In genomic region chr14:66476964-66477363, GRCh38 we compare ENCODE assay signal across 18 cellular contexts. TPM values are rescaled to one million over a fixed set of nuclear protein-coding genes. Genes with fewer than 3 reads are reported as not detected.
DNase-seq lines count a peak whose midpoint lies in the region; ATAC-seq, FAIRE-seq and TF ChIP-seq lines count a peak whose summit lies in the region.
"Had no signal": no experiment of that assay in that cellular context is flagged by ENCODE, and none has a peak within 500 bp of the region (broad histone marks: within the 10 kb centered on the region; RNA-seq: fewer than 3 reads in every experiment).

No MANE protein-coding gene starts in this region.

- no peak overlapping the region for H3K9ac ChIP-seq in endothelial cell of umbilical vein (replicated peaks; ENCODE audit: extremely low read depth, insufficient read depth, low read length)

- H3K4me1 ChIP-seq in endothelial cell of umbilical vein (ENCODE audit: control insufficient read depth, extremely low read depth, insufficient read depth, low read length): no peaks in the 10 kb centered on the region
- no peaks in the 10 kb centered on the region for H3K4me1 ChIP-seq in GM23338 (ENCODE audit: insufficient read depth)
- H3K4me1 ChIP-seq: right lobe of liver, testis had no signal

- H3K79me2 ChIP-seq in endothelial cell of umbilical vein (ENCODE audit: control insufficient read depth, insufficient read depth, low read length) (no peaks in the 10 kb centered on the region), GM23338 (replicated peaks; ENCODE audit: insufficient read depth) (no peaks in the 10 kb centered on the region)

- POLR2A ChIA-PET in RWPE1 (lab: Yijun Ruan, JAX; ENCODE audit: low non-redundant PET) (no interaction called here), endothelial cell of umbilical vein (lab: Charles Lee) (no interaction called here)

- TF ChIP-seq CTCF in RWPE1 (conservative IDR thresholded peaks at IDR 0.05; ENCODE audit: low read depth) (no peak), endothelial cell of umbilical vein (IDR thresholded peaks at IDR 0.05; ENCODE audit: extremely low read depth in 1 of 2, insufficient read depth in 1 of 2, low read depth in 1 of 2, low read length in 2 of 2) (no peak), GM23338 (conservative IDR thresholded peaks at IDR 0.05; ENCODE audit: low read depth in 2 of 2) (no peak)

- H3K4me3 Mint-ChIP-seq in GM23338: no peak overlapping the region
- H3K4me3 Mint-ChIP-seq: activated T-cell treated with anti-CD3 and anti-CD28 coated beads, Interleukin-2, amount 50 U/mL, for 72 hours; naive B cell had no signal

- H3K9me1 ChIP-seq in endothelial cell of umbilical vein (replicated peaks; ENCODE audit: control insufficient read depth, extremely low read depth, insufficient read depth, low read length): no peaks in the 10 kb centered on the region

- dilution Hi-C loops in endothelial cell of umbilical vein (cut with MboI; ENCODE audit: extremely low pct_ligation_motif_present, low sequenced_read_pairs): no loop called here

- H3K27me3 Mint-ChIP-seq in GM23338 (ENCODE audit: insufficient read depth, low read depth, poor library complexity): peaks cover 3% of the 10 kb centered on the region
- H3K27me3 Mint-ChIP-seq: naive B cell had no signal

- peaks cover 21% of the 10 kb centered on the region for H3K9me3 Mint-ChIP-seq in GM23338

- no peaks in the 10 kb centered on the region for H3K9me3 ChIP-seq in endothelial cell of umbilical vein (replicated peaks; ENCODE audit: control insufficient read depth, insufficient read depth, low read length)
- H3K9me3 ChIP-seq: right lobe of liver, testis had no signal

- CTCF ChIA-PET in RWPE1 (lab: Yijun Ruan, JAX) (interaction anchor here (0.6 kb wide), 1 partner anchor 392 kb away, joined by 3 read pairs; no protein-coding TSS in a partner anchor), endothelial cell of umbilical vein (lab: Charles Lee) (interaction anchor here (1.0 to 2.1 kb wide), 5 partner anchors 9 to 22 kb away, joined by 3 to 7 read pairs (median 4); partner anchors contain the start of gene CCDC196)

- H3K36me3 ChIP-seq in endothelial cell of umbilical vein (ENCODE audit: control insufficient read depth in 2 of 2, extremely low read depth in 1 of 2, insufficient read depth in 2 of 2, low read length in 2 of 2) (no peaks in the 10 kb centered on the region), GM23338 (ENCODE audit: insufficient read depth) (no peaks in the 10 kb centered on the region; the same call in 1 of the 2 replicates)
- H3K36me3 ChIP-seq: right lobe of liver had no signal

- no peak overlapping the region for H3K27ac ChIP-seq in RWPE1
- H3K27ac ChIP-seq in endothelial cell of umbilical vein (ENCODE audit: insufficient read depth, low read depth, low read length): no peak overlapping the region
- H3K27ac ChIP-seq in GM23338 (ENCODE audit: low read depth): no peak overlapping the region
- H3K27ac ChIP-seq: right lobe of liver, testis had no signal

- intact Hi-C loops in endothelial cell of umbilical vein (cut with micrococcal nuclease): no loop called here

- BruUV-seq in endothelial cell of umbilical vein (replicated peaks; lab: Mats Ljungman, UMichigan): no TSS peak

- peak; percentile 12 for DNase-seq in HS-27A (ENCODE audit: low read depth)
- DNase-seq in RWPE1 (ENCODE audit: low spot score): peak; percentile 6
- peak; percentile 70 for DNase-seq in endothelial cell of umbilical vein (ENCODE audit: low read depth, low spot score)
- peak; percentile 20 for DNase-seq in skeletal muscle cell (ENCODE audit: low read depth)
- no peak for DNase-seq in GM23338 (ENCODE audit: low spot score)
- DNase-seq: activated CD4-positive, alpha-beta T cell treated with anti-CD3 and anti-CD28 coated beads for 1 hour; activated T-cell treated with anti-CD3 and anti-CD28 coated beads, Interleukin-2, amount 50 U/mL, for 72 hours; COR-L47; foreskin melanocyte; MM.1S; naive B cell; NCI-H526; right lobe of liver; testis had no signal

- H2AFZ ChIP-seq in endothelial cell of umbilical vein (ENCODE audit: low read depth, low read length) (no peak overlapping the region), GM23338 (no peak overlapping the region)

- no peak overlapping the region for H3K27ac Mint-ChIP-seq in GM23338
- H3K27ac Mint-ChIP-seq: activated T-cell treated with anti-CD3 and anti-CD28 coated beads, Interleukin-2, amount 50 U/mL, for 72 hours; naive B cell had no signal

- FAIRE-seq in endothelial cell of umbilical vein (lab: Jason Lieb, UNC): no peak

- no peak for ATAC-seq in GM23338
- ATAC-seq in GM18909 (IDR thresholded peaks at IDR 0.05; ENCODE audit: poor library complexity, unreplicated experiment): no peak
- no peak for ATAC-seq in GM21786 (IDR thresholded peaks at IDR 0.05; ENCODE audit: unreplicated experiment)
- ATAC-seq: activated T-cell treated with anti-CD3 and anti-CD28 coated beads, Interleukin-2, amount 50 U/mL, for 72 hours; right lobe of liver had no signal

- no peak overlapping the region for H3K4me2 ChIP-seq in endothelial cell of umbilical vein (ENCODE audit: insufficient read depth, low read length)
- no peak overlapping the region for H3K4me2 ChIP-seq in GM23338

- H3K27me3 ChIP-seq in endothelial cell of umbilical vein (ENCODE audit: control insufficient read depth in 2 of 2, insufficient read depth in 2 of 2, low read length in 2 of 2): no peaks in the 10 kb centered on the region
- no peaks in the 10 kb centered on the region for H3K27me3 ChIP-seq in GM23338 (ENCODE audit: insufficient read depth)
- H3K27me3 ChIP-seq: right lobe of liver, testis had no signal

- H3K4me3 ChIP-seq in endothelial cell of umbilical vein (replicated peaks in 1 of 3; ENCODE audit: insufficient read depth in 1 of 3, low read depth in 1 of 3, low read length in 3 of 3) (no peak overlapping the region), skeletal muscle cell (ENCODE audit: low read depth, low read length) (no peak overlapping the region), GM23338 (no peak overlapping the region)
- H3K4me3 ChIP-seq: right lobe of liver, testis had no signal

- no peaks in the 10 kb centered on the region for H3K4me1 Mint-ChIP-seq in GM23338
- H3K4me1 Mint-ChIP-seq: naive B cell had no signal

- peaks cover 6% of the 10 kb centered on the region; the same call in 1 of the 2 replicates for H3K9me2 ChIP-seq in GM23338 (ENCODE audit: insufficient read depth)

- H3K36me3 Mint-ChIP-seq in GM23338 (ENCODE audit: low read depth): peaks cover 11% of the 10 kb centered on the region

- H4K20me1 ChIP-seq in endothelial cell of umbilical vein (replicated peaks; ENCODE audit: control insufficient read depth, extremely low read depth, insufficient read depth, low read length) (no peaks in the 10 kb centered on the region), GM23338 (replicated peaks; ENCODE audit: insufficient read depth) (no peaks in the 10 kb centered on the region)

- H3F3A ChIP-seq in GM23338 (replicated peaks; ENCODE audit: low read depth): no peaks in the 10 kb centered on the region

- no peak for TF ChIP-seq POLR2A in endothelial cell of umbilical vein (IDR thresholded peaks at IDR 0.05; ENCODE audit: low read depth, low read length)

TF ChIP-seq in endothelial cell of umbilical vein, 7 proteins besides CTCF, POLR2A, EP300 and RAD21:
- no peak for TF ChIP-seq GATA2 (IDR thresholded peaks at IDR 0.05; ENCODE audit: insufficient read depth, insufficient read length, low read depth, low read length)
- TF ChIP-seq FOS (IDR thresholded peaks at IDR 0.05; ENCODE audit: borderline replicate concordance, insufficient read depth, low read length): no peak
- no peak for TF ChIP-seq JUN (IDR thresholded peaks at IDR 0.05; ENCODE audit: borderline replicate concordance, insufficient read depth, insufficient read length, low read depth)

RNA-seq across cellular contexts. Expression of gene CCDC196, which starts 9.2 kb away (rescaled TPM):
- total RNA-seq in endothelial cell of umbilical vein: not detected in 2 replicates
- polyA plus RNA-seq in endothelial cell of umbilical vein (not detected in 2 replicates), GM23338 (2016; fragmentation: Nextera tagmentation; extraction: Ambion mirVana) (0.27 TPM in 1 of 2 replicates, not detected in the other)
- polyA plus RNA-seq in endothelial cell of umbilical vein (2011; cell fraction: cytosol; rRNA removed): not detected in 2 replicates
- polyA plus RNA-seq in endothelial cell of umbilical vein (2011; cell fraction: nucleus; rRNA removed): not detected in 2 replicates
- polyA plus RNA-seq in endothelial cell of umbilical vein (2012): not detected in 2 replicates
- polyA minus RNA-seq in endothelial cell of umbilical vein: not detected in 2 replicates
- not detected for polyA minus RNA-seq in endothelial cell of umbilical vein (2011; cell fraction: cytosol; rRNA and poly(A)+ RNA removed)
- polyA minus RNA-seq in endothelial cell of umbilical vein (2011; cell fraction: nucleus; rRNA and poly(A)+ RNA removed): not detected in 2 replicates
- not detected in 2 replicates for total RNA-seq in GM23338 (2014; rRNA removed; shearing (Covaris generic))
- total RNA-seq: activated T-cell treated with anti-CD3 and anti-CD28 coated beads, Interleukin-2, amount 50 U/mL, for 72 hours; kidney epithelial cell; SK-MEL-5 had no signal

RNA-seq across cellular contexts. Expression of gene GPHN, which starts 31.0 kb away (rescaled TPM):
- total RNA-seq in endothelial cell of umbilical vein: 18.7 and 23.2 TPM in 2 replicates
- polyA plus RNA-seq in endothelial cell of umbilical vein (4.8 and 5.1 TPM in 2 replicates), GM23338 (2016; fragmentation: Nextera tagmentation; extraction: Ambion mirVana) (20.6 and 22.4 TPM in 2 replicates)
- polyA plus RNA-seq in endothelial cell of umbilical vein (2011; cell fraction: cytosol; rRNA removed): 7.7 and 8.0 TPM in 2 replicates
- 11.8 and 12.3 TPM in 2 replicates for polyA plus RNA-seq in endothelial cell of umbilical vein (2011; cell fraction: nucleus; rRNA removed)
- 9.2 and 13.1 TPM in 2 replicates for polyA plus RNA-seq in endothelial cell of umbilical vein (2012)
- 29.7 and 39.0 TPM in 2 replicates for polyA minus RNA-seq in endothelial cell of umbilical vein
- 24.5 TPM for polyA minus RNA-seq in endothelial cell of umbilical vein (2011; cell fraction: cytosol; rRNA and poly(A)+ RNA removed)
- polyA minus RNA-seq in endothelial cell of umbilical vein (2011; cell fraction: nucleus; rRNA and poly(A)+ RNA removed): 64.2 and 76.1 TPM in 2 replicates
- 13.7 and 17.6 TPM in 2 replicates for total RNA-seq in GM23338 (2014; rRNA removed; shearing (Covaris generic))
